In the genomic region with DNA sequence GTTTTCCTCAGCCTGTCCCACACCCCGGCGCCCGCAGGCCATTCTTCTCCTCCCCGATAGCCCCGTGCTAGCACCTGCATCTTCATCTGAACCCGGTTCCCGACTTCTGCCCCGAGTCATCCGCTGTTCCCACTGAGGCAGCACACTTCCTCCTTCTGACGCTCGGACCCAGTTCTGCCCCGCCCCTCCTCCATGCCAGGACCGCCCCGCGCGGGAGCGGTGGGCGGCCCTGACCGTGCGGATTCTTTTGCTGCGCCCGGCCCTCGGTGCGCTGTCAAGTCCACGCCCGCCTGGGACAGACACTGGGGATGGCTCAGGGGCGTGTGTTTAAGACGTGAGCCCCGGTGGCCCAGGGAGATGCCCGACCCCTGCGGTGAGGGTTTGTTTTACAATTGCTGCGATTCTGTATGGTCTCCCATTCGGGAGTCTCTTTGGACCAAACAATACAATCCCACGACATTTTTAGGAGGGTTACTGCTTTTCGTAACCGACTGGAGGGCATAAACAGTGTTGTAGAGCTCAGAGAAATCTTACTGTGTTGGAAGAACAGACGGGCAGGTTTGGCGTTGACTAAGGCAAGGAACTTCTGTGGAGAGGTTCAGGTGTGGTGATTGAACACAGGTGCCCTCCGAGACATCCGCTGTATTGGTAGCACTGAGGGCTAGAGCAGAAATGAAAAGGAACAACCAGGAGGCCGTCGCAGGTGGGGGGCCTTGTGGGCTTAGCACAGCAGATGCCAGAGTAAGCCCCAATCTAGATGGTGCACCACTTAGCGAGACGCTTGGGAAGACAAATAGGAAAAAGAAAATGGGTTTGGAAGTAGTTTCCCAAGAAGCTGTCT, we compare ENCODE assay signal across 8 cellular contexts. TPM values are rescaled to one million over a fixed set of nuclear protein-coding genes. Genes with fewer than 3 reads are reported as not detected.
DNase-seq lines count a peak whose midpoint lies in the region; ATAC-seq and TF ChIP-seq lines count a peak whose summit lies in the region.

No MANE protein-coding gene starts in this region.

- no peaks in the 10 kb centered on the region for H3K9me3 ChIP-seq in HAP-1

- peaks cover 41% of the 10 kb centered on the region for H3K4me1 Mint-ChIP-seq in progenitor cell of endocrine pancreas (ENCODE audit: low read depth)

- peaks cover 3% of the 10 kb centered on the region; the same call in 1 of the 2 replicates for H3K36me3 ChIP-seq in GM06990 (ENCODE audit: control insufficient read depth, insufficient read depth, low read length)
- peaks cover 6% of the 10 kb centered on the region; the same call in 1 of the 2 replicates for H3K36me3 ChIP-seq in HAP-1 (replicated peaks)

- H3K4me1 ChIP-seq in HAP-1 = peaks cover 12% of the 10 kb centered on the region

- H3K9me3 Mint-ChIP-seq in progenitor cell of endocrine pancreas (ENCODE audit: low read depth) = no peaks in the 10 kb centered on the region

- ATAC-seq in left cardiac atrium = peak; percentile 83 to 89

- TF ChIP-seq CTCF in GM06990 (IDR thresholded peaks at IDR 0.05; ENCODE audit: insufficient read depth, low read length, poor library complexity, severe bottlenecking) (no peak), progenitor cell of endocrine pancreas (IDR thresholded peaks at IDR 0.05; ENCODE audit: unreplicated experiment) (no peak)

- in situ Hi-C loops in HAP-1 (cut with MboI; ENCODE audit: low sequenced_read_pairs) = no loop called here

- intact Hi-C loops in left cardiac atrium (cut with DNase I) = loop anchor here in 1 of 2 donors (10.0 kb wide), 1 partner anchor 457 kb away; no protein-coding TSS in a partner anchor

- H3K27ac ChIP-seq in adipose tissue (ENCODE audit: low read depth, low read length) = peak overlapping the region; percentile 23

- peak overlapping the region; percentile 100 for H3K27ac Mint-ChIP-seq in progenitor cell of endocrine pancreas

- H3K4me3 Mint-ChIP-seq in progenitor cell of endocrine pancreas (ENCODE audit: low read depth) = peak overlapping the region; percentile 97

- 4 to 8% (median 6%) methylated on average over 44 of the region's 44 CpGs for WGBS in adipose tissue, 3 donors

- peaks cover 6% of the 10 kb centered on the region for H3K36me3 Mint-ChIP-seq in progenitor cell of endocrine pancreas (ENCODE audit: insufficient read depth)

- H3K4me3 ChIP-seq in GM06990 (replicated peaks; ENCODE audit: low read depth, low read length) (peak overlapping the region; percentile 96), HAP-1 (peak overlapping the region; percentile 93)

- DNase-seq in GM06990 (ENCODE audit: extremely low read depth, insufficient read length) = peak; percentile 94
- peak; percentile 89 to 96 for DNase-seq in HAP-1 (ENCODE audit: low spot score in 2 of 2)
- peak; percentile 81 for DNase-seq in M059J (ENCODE audit: low read depth)
- peak; percentile 79 for DNase-seq in SW480 (ENCODE audit: low spot score)
- DNase-seq in left cardiac atrium = peak; percentile 91
- peak; percentile 64 for DNase-seq in progenitor cell of endocrine pancreas (ENCODE audit: low spot score, unreplicated experiment)
- peak; percentile 89 for DNase-seq in ureter (ENCODE audit: low spot score)

- H3K27me3 ChIP-seq in GM06990 (replicated peaks; ENCODE audit: control insufficient read depth, insufficient read depth, low read length) (no peaks in the 10 kb centered on the region), HAP-1 (ENCODE audit: low read depth) (no peaks in the 10 kb centered on the region)

- H3K27me3 Mint-ChIP-seq in progenitor cell of endocrine pancreas = no peaks in the 10 kb centered on the region

RNA-seq across cellular contexts. Expression of a gene that starts 0.7 kb away (rescaled TPM):
- 3.3 and 8.5 TPM in 2 replicates for total RNA-seq in M059J (2014; rRNA removed; shearing (Covaris generic))
- 10 to 100 TPM; 10.0 to 16.0 (median 14.5) TPM for polyA plus RNA-seq in adipose tissue
- total RNA-seq in left cardiac atrium (10 to 100 TPM; 24.1 to 24.8 TPM), progenitor cell of endocrine pancreas (68.7 and 71.4 TPM in 2 replicates), ureter (55.1 TPM)

Comparison
In these comparisons a context has a peak if more than half of its experiments do, and no peak if none do; other contexts are left out.
1. Peak in every context shown above with its lines: DNase-seq, ATAC-seq, H3K4me3 ChIP-seq and H3K27ac ChIP-seq.